Comparison of ENCODE assay signal across 20 cellular contexts in the genomic region with DNA sequence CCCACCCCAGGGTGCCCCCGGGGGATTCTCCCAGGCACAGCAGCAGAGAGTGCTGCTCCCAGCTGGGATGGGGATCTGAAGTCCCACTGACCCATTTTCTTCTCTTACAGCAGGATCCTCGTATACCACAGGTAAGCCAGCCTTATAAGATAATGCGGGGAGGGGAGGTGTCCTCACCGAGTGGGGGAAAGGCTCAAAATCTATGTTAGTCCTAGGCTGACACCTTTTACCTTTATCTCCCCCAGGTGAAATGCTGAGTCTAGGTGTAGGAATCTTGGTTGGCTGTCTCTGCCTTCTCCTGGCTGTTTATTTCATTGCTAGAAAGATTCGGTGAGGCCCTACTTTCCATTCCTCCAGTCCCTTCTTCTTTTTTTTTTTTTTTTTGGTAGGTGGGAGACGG. TPM values are rescaled to one million over a fixed set of nuclear protein-coding genes. Genes with fewer than 3 reads are reported as not detected.
DNase-seq lines count a peak whose midpoint lies in the region; ATAC-seq, FAIRE-seq and TF ChIP-seq lines count a peak whose summit lies in the region.
"Had no signal": no experiment of that assay in that cellular context is flagged by ENCODE, and none has a peak within 500 bp of the region (broad histone marks: within the 10 kb centered on the region; RNA-seq: fewer than 3 reads in every experiment).

No MANE protein-coding gene starts in this region.

- RAD21 ChIA-PET in GM12878 (lab: Charles Lee; ENCODE audit: unreplicated experiment), result interaction anchor here (0.9 to 1.1 kb wide), 2 partner anchors 11 to 18 kb away, joined by 3 read pairs; no protein-coding TSS in a partner anchor

- no peak overlapping the region for H2AFZ ChIP-seq in GM12878 (ENCODE audit: control insufficient read depth, low read depth, low read length)
- H2AFZ ChIP-seq in keratinocyte (ENCODE audit: control insufficient read depth, low read length), result no peak overlapping the region

- ATAC-seq in GM12878 (no peak), GM18909 (IDR thresholded peaks at IDR 0.05; ENCODE audit: poor library complexity, unreplicated experiment) (no peak)

- SMC1A ChIA-PET in GM12878 (lab: Charles Lee; ENCODE audit: uncharacterized antibody, unreplicated experiment), result no interaction called here

- H3K4me2 ChIP-seq in GM12878 (ENCODE audit: control insufficient read depth, insufficient read depth) (no peak overlapping the region), keratinocyte (ENCODE audit: control insufficient read depth, extremely low read depth, insufficient read depth, low read depth, low read length) (no peak overlapping the region)

- BruUV-seq in MCF 10A (replicated peaks; lab: Mats Ljungman, UMichigan), result no TSS peak
- no TSS peak for BruUV-seq in GM12878 (replicated peaks; lab: Mats Ljungman, UMichigan)

- H3K4me3 ChIP-seq in breast epithelium, result no peak overlapping the region
- H3K4me3 ChIP-seq in GM12878, result no peak overlapping the region
- no peak overlapping the region for H3K4me3 ChIP-seq in keratinocyte (ENCODE audit: control insufficient read depth in 2 of 3, extremely low read depth in 1 of 3, insufficient read depth in 2 of 3, low read depth in 1 of 3, low read length in 3 of 3)

- no peaks in the 10 kb centered on the region for H3K9me3 ChIP-seq in breast epithelium
- H3K9me3 ChIP-seq in GM12878 (replicated peaks; ENCODE audit: control insufficient read depth, insufficient read depth, low read length), result no peaks in the 10 kb centered on the region
- no peaks in the 10 kb centered on the region for H3K9me3 ChIP-seq in keratinocyte (ENCODE audit: control insufficient read depth, low read depth, low read length)
- H3K9me3 ChIP-seq: BE2C had no signal

- H3K4me1 ChIP-seq in breast epithelium (peaks cover 10 to 12% of the 10 kb centered on the region in 2 donors), GM12878 (ENCODE audit: control insufficient read depth, insufficient read depth, low read length) (no peaks in the 10 kb centered on the region; the same call in 1 of the 2 replicates), keratinocyte (ENCODE audit: control insufficient read depth, extremely low read depth, insufficient read depth, low read length) (peaks cover 49% of the 10 kb centered on the region)
- H3K4me1 ChIP-seq: BE2C had no signal

- TF ChIP-seq EP300 in GM12878 (IDR thresholded peaks at IDR 0.05; ENCODE audit: borderline replicate concordance in 1 of 2, control insufficient read depth in 1 of 2, low read depth in 2 of 2, low read length in 2 of 2), result no peak

- H3K4me3 Mint-ChIP-seq in MCF 10A (ENCODE audit: unreplicated experiment), result no peak overlapping the region

- TF ChIP-seq CTCF in MCF 10A (IDR thresholded peaks at IDR 0.05; ENCODE audit: unreplicated experiment), result no peak
- no peak for TF ChIP-seq CTCF in breast epithelium (IDR thresholded peaks at IDR 0.05)
- TF ChIP-seq CTCF in GM12878 (IDR thresholded peaks at IDR 0.05 in 2 of 3, conservative IDR thresholded peaks at IDR 0.05 in 1 of 3; ENCODE audit: control insufficient read depth in 2 of 3, extremely low read depth in 1 of 3, insufficient read depth in 1 of 3, low read depth in 3 of 3, low read length in 3 of 3), result no peak
- TF ChIP-seq CTCF in keratinocyte (optimal IDR thresholded peaks at IDR 0.05 in 1 of 3, IDR thresholded peaks at IDR 0.05 in 1 of 3, conservative IDR thresholded peaks at IDR 0.05 in 1 of 3; ENCODE audit: extremely low read depth in 1 of 3, insufficient read depth in 2 of 3, low read length in 3 of 3), result no peak

- H3K79me2 ChIP-seq in GM12878 (ENCODE audit: control insufficient read depth, insufficient read depth, low read length) (peaks cover 22% of the 10 kb centered on the region), keratinocyte (ENCODE audit: control insufficient read depth, insufficient read depth, low read length) (peaks cover 25% of the 10 kb centered on the region)

- H3K27me3 Mint-ChIP-seq in MCF 10A (ENCODE audit: insufficient read depth, unreplicated experiment), result no peaks in the 10 kb centered on the region

- H4K20me1 ChIP-seq in GM12878 (ENCODE audit: control insufficient read depth, insufficient read depth) (no peaks in the 10 kb centered on the region), keratinocyte (ENCODE audit: control insufficient read depth, extremely low read depth, insufficient read depth, low read length) (no peaks in the 10 kb centered on the region)

- H3K9ac ChIP-seq in GM12878 (ENCODE audit: control insufficient read depth, insufficient read depth, low read length) (no peak overlapping the region), keratinocyte (ENCODE audit: control insufficient read depth, extremely low read depth, insufficient read depth, low read length) (peak overlapping the region; percentile 17)

- no peak for TF ChIP-seq RAD21 in GM12878 (IDR thresholded peaks at IDR 0.05; ENCODE audit: insufficient read depth, low read depth, low read length)

- peak overlapping the region; percentile 11 for H3K27ac Mint-ChIP-seq in MCF 10A (ENCODE audit: low read depth, unreplicated experiment)

- DNase-seq in MCF 10A (ENCODE audit: unreplicated experiment) (no peak), breast epithelium (ENCODE audit: low spot score in 2 of 2) (no peak), GM12878 (ENCODE audit: low read depth, low spot score) (no peak), keratinocyte (ENCODE audit: low read depth, low spot score) (no peak), HuH-7.5 (ENCODE audit: low spot score) (no peak), NCI-H1930 (lab: John Stamatoyannopoulos, UW) (no peak), NCI-H1436 (lab: John Stamatoyannopoulos, UW) (no peak)
- DNase-seq: BE2C; EL; NCI-H1092; NCI-H146; NCI-H2029 treated with DMSO at 0.1 percent for 48 hours; NCI-H226; NCI-H510A treated with DMSO at 0.1 percent for 48 hours; NCI-H774; NK-92 treated with Interleukin-12 subunit alpha and Interleukin-12 subunit beta, amount 100 ng/mL, for 24 hours; SHP77 had no signal

- peaks cover 50% of the 10 kb centered on the region for H3K4me1 Mint-ChIP-seq in MCF 10A (ENCODE audit: insufficient read depth, unreplicated experiment)

- intact Hi-C loops in MCF 10A (cut with micrococcal nuclease) (no loop called here), breast epithelium (cut with DNase I; ENCODE audit: low total_unique reads) (no loop called here), GM12878 (cut with micrococcal nuclease; ENCODE audit: unreplicated experiment) (no loop called here)

- H3K9me3 Mint-ChIP-seq in MCF 10A (ENCODE audit: unreplicated experiment), result no peaks in the 10 kb centered on the region

- POLR2A ChIA-PET in MCF 10A (lab: Yijun Ruan, JAX), result interaction anchor here (0.7 to 11.7 kb wide), 5 partner anchors 9 to 106 kb away, joined by 3 to 239 read pairs (median 6); partner anchors contain the start of genes C1orf54 and CIART
- POLR2A ChIA-PET in GM12878 (lab: Charles Lee), result interaction anchor here (1.6 kb wide), 1 partner anchor 8 kb away, joined by 4 read pairs; no protein-coding TSS in a partner anchor

- dilution Hi-C loops in keratinocyte (cut with MboI; ENCODE audit: extremely low pct_ligation_motif_present, low sequenced_read_pairs), result no loop called here

- no peak overlapping the region for H3K27ac ChIP-seq in breast epithelium
- no peak overlapping the region for H3K27ac ChIP-seq in GM12878 (ENCODE audit: control insufficient read depth, insufficient read depth)
- H3K27ac ChIP-seq in keratinocyte (ENCODE audit: control insufficient read depth, insufficient read depth, low read length), result peak overlapping the region; percentile 63

- CTCF ChIA-PET in MCF 10A (lab: Yijun Ruan, JAX) (interaction anchor here (12.7 kb wide), 1 partner anchor 16 kb away, joined by 215 read pairs; the partner anchor contains the start of gene CIART), GM12878 (lab: Yijun Ruan, JAX) (interaction anchor here (0.5 to 5.8 kb wide), 2 partner anchors 17 to 129 kb away, joined by 3 to 27 read pairs; partner anchors contain the start of gene CIART)

- H3K36me3 ChIP-seq in breast epithelium, result peaks cover 11% of the 10 kb centered on the region
- peaks cover 4 to 19% of the 10 kb centered on the region in 2 experiments for H3K36me3 ChIP-seq in GM12878 (ENCODE audit: control insufficient read depth in 2 of 2, insufficient read depth in 2 of 2, low read length in 1 of 2)
- peaks cover 16 to 29% of the 10 kb centered on the region in 2 experiments for H3K36me3 ChIP-seq in keratinocyte (ENCODE audit: control insufficient read depth in 2 of 2, extremely low read depth in 1 of 2, insufficient read depth in 2 of 2, low read length in 2 of 2)

- no peaks in the 10 kb centered on the region for H3K27me3 ChIP-seq in breast epithelium
- H3K27me3 ChIP-seq in GM12878 (replicated peaks in 1 of 2; ENCODE audit: control insufficient read depth in 2 of 2, insufficient read depth in 2 of 2, low read length in 1 of 2), result no peaks in the 10 kb centered on the region; a peak in 1 of 4 replicates
- H3K27me3 ChIP-seq in keratinocyte (ENCODE audit: control insufficient read depth, extremely low read depth, insufficient read depth, low read length), result no peaks in the 10 kb centered on the region
- H3K27me3 ChIP-seq: BE2C had no signal

- H3K9me1 ChIP-seq in keratinocyte (ENCODE audit: control insufficient read depth, extremely low read depth, insufficient read depth, low read length), result peaks cover 2% of the 10 kb centered on the region

- in situ Hi-C loops in GM12878 (cut with MboI), result no loop called here

- peaks cover 33% of the 10 kb centered on the region for H3K36me3 Mint-ChIP-seq in MCF 10A (ENCODE audit: insufficient read depth, unreplicated experiment)

- 90% methylated on average over 5 of the region's 6 CpGs for WGBS in GM12878 (ENCODE audit: insufficient coverage, insufficient replicate concordance, low lambda C conversion rate, missing lambda C conversion rate)

- no peak for TF ChIP-seq POLR2A in breast epithelium (IDR thresholded peaks at IDR 0.05)
- 0 out of 2 replicates have a peak, but pooled peaks have one; percentile 13 for TF ChIP-seq POLR2A in GM12878 (IDR thresholded peaks at IDR 0.05; ENCODE audit: low read depth, low read length)

- FAIRE-seq in GM12878 (lab: Jason Lieb, UNC), result no peak
- no peak for FAIRE-seq in keratinocyte (lab: Jason Lieb, UNC)
- FAIRE-seq: H54 had no signal

RNA-seq across cellular contexts. Expression of gene APH1A, which starts 5.3 kb away (rescaled TPM):
- total RNA-seq in MCF 10A (2022), result 123 and 154 TPM in 2 replicates
- 100 to 1,000 TPM in 2 of 3 donors, 10 to 100 TPM in 1; 86.9 to 138 (median 104) TPM for total RNA-seq in breast epithelium
- 83.3 and 89.3 TPM in 2 replicates for total RNA-seq in GM12878 (2013; cell fraction: nucleolus; rRNA removed)
- 93.7 and 95.7 TPM in 2 replicates for total RNA-seq in GM12878 (2014; rRNA removed)
- 79.4 and 79.7 TPM in 2 replicates for total RNA-seq in GM12878 (2014; rRNA removed; fragmentation: Illumina TruSeq; extraction: Trizol)
- 130 TPM in 2 replicates for total RNA-seq in GM12878 (2021)
- 60.5 TPM for polyA plus RNA-seq in GM12878 (2011; ENCODE audit: low read depth)
- 95.5 and 116 TPM in 2 replicates for polyA plus RNA-seq in GM12878 (2011; rRNA removed)
- polyA plus RNA-seq in GM12878 (2011; cell fraction: cytosol; rRNA removed), result 135 and 141 TPM in 2 replicates
- polyA plus RNA-seq in GM12878 (2011; cell fraction: nucleus; rRNA removed), result 84.7 and 101 TPM in 2 replicates
- 92.8 and 97.7 TPM in 2 replicates for polyA plus RNA-seq in GM12878 (2012)
- 83.0 and 106 TPM in 2 replicates for polyA plus RNA-seq in GM12878 (2014; fragmentation: Illumina TruSeq; extraction: Trizol)
- 10 to 100 TPM in 1 of 2 experiments, 1 to 10 TPM in 1; 6.7 to 13.5 TPM for polyA plus RNA-seq in GM12878 (2014; fragmentation: Nextera tagmentation; extraction: Ambion mirVana)
- 123 and 124 TPM in 2 replicates for polyA plus RNA-seq in GM12878 (2014; rRNA removed)
- polyA plus RNA-seq in GM12878 (2016; fragmentation: Nextera tagmentation; extraction: Ambion mirVana), result 10 to 100 TPM; 37.0 to 40.3 TPM
- polyA minus RNA-seq in GM12878 (2011; rRNA and poly(A)+ RNA removed), result 136 and 150 TPM in 2 replicates
- 34.7 and 35.0 TPM in 2 replicates for polyA minus RNA-seq in GM12878 (2011; cell fraction: cytosol; rRNA and poly(A)+ RNA removed)
- 72.4 and 90.9 TPM in 2 replicates for polyA minus RNA-seq in GM12878 (2011; cell fraction: nucleus; rRNA and poly(A)+ RNA removed)
- polyA plus RNA-seq in keratinocyte, result 149 to 174 TPM (median 151 TPM) in 3 replicates
- polyA plus RNA-seq in keratinocyte (2011; ENCODE audit: low read depth), result 20.1 TPM
- polyA plus RNA-seq in keratinocyte (2011; cell fraction: cytosol; rRNA removed), result 144 and 146 TPM in 2 replicates
- polyA plus RNA-seq in keratinocyte (2011; cell fraction: nucleus; rRNA removed), result 125 and 141 TPM in 2 replicates
- 101 and 107 TPM in 2 replicates for polyA plus RNA-seq in keratinocyte (2012; ENCODE audit: low replicate concordance)
- polyA minus RNA-seq in keratinocyte, result 155 to 195 TPM (median 163 TPM) in 3 replicates
- 147 TPM for polyA minus RNA-seq in keratinocyte (2011; cell fraction: cytosol; rRNA and poly(A)+ RNA removed)
- 44.3 and 54.5 TPM in 2 replicates for polyA minus RNA-seq in keratinocyte (2011; cell fraction: nucleus; rRNA and poly(A)+ RNA removed)

RNA-seq across cellular contexts. Expression of gene CA14, which starts 6.0 kb away (rescaled TPM):
- total RNA-seq in MCF 10A (2022) (0.26 TPM in 1 of 2 replicates, not detected in the other), breast epithelium (not detected), GM12878 (2014; rRNA removed) (not detected in 2 replicates), GM12878 (2014; rRNA removed; fragmentation: Illumina TruSeq; extraction: Trizol) (not detected in 2 replicates), GM12878 (2021) (not detected in 2 replicates)
- total RNA-seq in GM12878 (2013; cell fraction: nucleolus; rRNA removed), result not detected in 2 replicates
- polyA plus RNA-seq in GM12878 (2011; ENCODE audit: low read depth), result 0.28 TPM
- polyA plus RNA-seq in GM12878 (2011; rRNA removed) (not detected in 2 replicates), GM12878 (2014; fragmentation: Illumina TruSeq; extraction: Trizol) (not detected in 2 replicates), GM12878 (2014; fragmentation: Nextera tagmentation; extraction: Ambion mirVana) (under 1 TPM; 0.11 to 0.26 TPM), GM12878 (2014; rRNA removed) (not detected in 2 replicates), GM12878 (2016; fragmentation: Nextera tagmentation; extraction: Ambion mirVana) (under 1 TPM; 0.32 to 0.35 TPM), keratinocyte (0.24 to 0.59 TPM (median 0.28 TPM) in 3 replicates)
- not detected in 2 replicates for polyA plus RNA-seq in GM12878 (2011; cell fraction: cytosol; rRNA removed)
- polyA plus RNA-seq in GM12878 (2011; cell fraction: nucleus; rRNA removed), result not detected in 2 replicates
- 0.29 and 0.69 TPM in 2 replicates for polyA plus RNA-seq in GM12878 (2012)
- polyA minus RNA-seq in GM12878 (2011; rRNA and poly(A)+ RNA removed), result not detected in 2 replicates
- not detected in 2 replicates for polyA minus RNA-seq in GM12878 (2011; cell fraction: cytosol; rRNA and poly(A)+ RNA removed)
- polyA minus RNA-seq in GM12878 (2011; cell fraction: nucleus; rRNA and poly(A)+ RNA removed), result not detected in 2 replicates
- polyA plus RNA-seq in keratinocyte (2011; ENCODE audit: low read depth), result not detected
- 0.52 and 0.55 TPM in 2 replicates for polyA plus RNA-seq in keratinocyte (2011; cell fraction: cytosol; rRNA removed)
- 0.15 and 0.16 TPM in 2 replicates for polyA plus RNA-seq in keratinocyte (2011; cell fraction: nucleus; rRNA removed)
- 0.54 and 0.71 TPM in 2 replicates for polyA plus RNA-seq in keratinocyte (2012; ENCODE audit: low replicate concordance)
- polyA minus RNA-seq in keratinocyte, result 0.16 to 0.64 TPM in 2 of 3 replicates, not detected in the other
- not detected for polyA minus RNA-seq in keratinocyte (2011; cell fraction: cytosol; rRNA and poly(A)+ RNA removed)
- polyA minus RNA-seq in keratinocyte (2011; cell fraction: nucleus; rRNA and poly(A)+ RNA removed), result not detected in 2 replicates
- total RNA-seq: A172 had no signal

RNA-seq across cellular contexts. Expression of gene C1orf54, which starts 9.0 kb away (rescaled TPM):
- total RNA-seq in MCF 10A (2022), result 1.8 and 2.3 TPM in 2 replicates
- 10 to 100 TPM in 2 of 3 donors, 1 to 10 TPM in 1; 9.4 to 24.3 (median 13.6) TPM for total RNA-seq in breast epithelium
- 1.5 and 2.6 TPM in 2 replicates for total RNA-seq in GM12878 (2013; cell fraction: nucleolus; rRNA removed)
- 19.8 and 24.6 TPM in 2 replicates for total RNA-seq in GM12878 (2014; rRNA removed)
- total RNA-seq in GM12878 (2014; rRNA removed; fragmentation: Illumina TruSeq; extraction: Trizol), result 24.0 and 24.6 TPM in 2 replicates
- 13.5 and 16.7 TPM in 2 replicates for total RNA-seq in GM12878 (2021)
- 58.2 TPM for polyA plus RNA-seq in GM12878 (2011; ENCODE audit: low read depth)
- 3.0 and 3.1 TPM in 2 replicates for polyA plus RNA-seq in GM12878 (2011; rRNA removed)
- polyA plus RNA-seq in GM12878 (2011; cell fraction: cytosol; rRNA removed), result 1.8 and 2.5 TPM in 2 replicates
- polyA plus RNA-seq in GM12878 (2011; cell fraction: nucleus; rRNA removed), result 2.3 and 2.5 TPM in 2 replicates
- 16.8 and 23.1 TPM in 2 replicates for polyA plus RNA-seq in GM12878 (2012)
- 22.8 and 31.8 TPM in 2 replicates for polyA plus RNA-seq in GM12878 (2014; fragmentation: Illumina TruSeq; extraction: Trizol)
- polyA plus RNA-seq in GM12878 (2014; fragmentation: Nextera tagmentation; extraction: Ambion mirVana), result 10 to 100 TPM; 80.3 to 87.7 TPM
- polyA plus RNA-seq in GM12878 (2014; rRNA removed), result 21.4 and 28.4 TPM in 2 replicates
- 10 to 100 TPM; 32.7 to 33.0 TPM for polyA plus RNA-seq in GM12878 (2016; fragmentation: Nextera tagmentation; extraction: Ambion mirVana)
- polyA minus RNA-seq in GM12878 (2011; rRNA and poly(A)+ RNA removed), result 0.82 TPM in 1 of 2 replicates, not detected in the other
- polyA minus RNA-seq in GM12878 (2011; cell fraction: cytosol; rRNA and poly(A)+ RNA removed), result not detected in 2 replicates
- polyA minus RNA-seq in GM12878 (2011; cell fraction: nucleus; rRNA and poly(A)+ RNA removed), result 0.36 and 1.1 TPM in 2 replicates
- 0.94 to 2.0 TPM (median 1.4 TPM) in 3 replicates for polyA plus RNA-seq in keratinocyte
- polyA plus RNA-seq in keratinocyte (2011; ENCODE audit: low read depth), result 13.5 TPM
- polyA plus RNA-seq in keratinocyte (2011; cell fraction: cytosol; rRNA removed), result 1.1 and 1.4 TPM in 2 replicates
- polyA plus RNA-seq in keratinocyte (2011; cell fraction: nucleus; rRNA removed), result 3.9 and 6.3 TPM in 2 replicates
- polyA plus RNA-seq in keratinocyte (2012; ENCODE audit: low replicate concordance), result 1.3 and 7.0 TPM in 2 replicates
- polyA minus RNA-seq in keratinocyte, result 0.99 to 1.9 TPM in 2 of 3 replicates, not detected in the other
- polyA minus RNA-seq in keratinocyte (2011; cell fraction: cytosol; rRNA and poly(A)+ RNA removed), result not detected
- polyA minus RNA-seq in keratinocyte (2011; cell fraction: nucleus; rRNA and poly(A)+ RNA removed), result 0.74 and 1.3 TPM in 2 replicates
- total RNA-seq: A172 had no signal

RNA-seq across cellular contexts. Expression of gene CIART, which starts 18.8 kb away (rescaled TPM):
- total RNA-seq in MCF 10A (2022) (5.0 and 5.2 TPM in 2 replicates), breast epithelium (1 to 10 TPM; 2.6 to 7.4 (median 4.3) TPM), GM12878 (2014; rRNA removed) (0.68 and 0.76 TPM in 2 replicates), GM12878 (2014; rRNA removed; fragmentation: Illumina TruSeq; extraction: Trizol) (0.60 and 0.76 TPM in 2 replicates), GM12878 (2021) (0.54 and 1.4 TPM in 2 replicates)
- total RNA-seq in GM12878 (2013; cell fraction: nucleolus; rRNA removed), result 0.88 and 2.2 TPM in 2 replicates
- polyA plus RNA-seq in GM12878 (2011; ENCODE audit: low read depth), result 1.6 TPM
- polyA plus RNA-seq in GM12878 (2011; rRNA removed) (0.61 and 1.4 TPM in 2 replicates), GM12878 (2014; fragmentation: Illumina TruSeq; extraction: Trizol) (1.0 and 2.0 TPM in 2 replicates), GM12878 (2014; fragmentation: Nextera tagmentation; extraction: Ambion mirVana) (under 1 TPM; 0.61 to 0.62 TPM), GM12878 (2014; rRNA removed) (1.2 and 1.3 TPM in 2 replicates), GM12878 (2016; fragmentation: Nextera tagmentation; extraction: Ambion mirVana) (under 1 TPM; 0.44 to 0.66 TPM), keratinocyte (14.5 to 15.6 TPM (median 15.0 TPM) in 3 replicates)
- polyA plus RNA-seq in GM12878 (2011; cell fraction: cytosol; rRNA removed), result 0.96 and 1.1 TPM in 2 replicates
- 2.1 and 4.0 TPM in 2 replicates for polyA plus RNA-seq in GM12878 (2011; cell fraction: nucleus; rRNA removed)
- 1.5 and 2.5 TPM in 2 replicates for polyA plus RNA-seq in GM12878 (2012)
- 0.93 and 1.1 TPM in 2 replicates for polyA minus RNA-seq in GM12878 (2011; rRNA and poly(A)+ RNA removed)
- polyA minus RNA-seq in GM12878 (2011; cell fraction: cytosol; rRNA and poly(A)+ RNA removed), result not detected in 2 replicates
- 0.60 TPM in 1 of 2 replicates, not detected in the other for polyA minus RNA-seq in GM12878 (2011; cell fraction: nucleus; rRNA and poly(A)+ RNA removed)
- 27.9 TPM for polyA plus RNA-seq in keratinocyte (2011; ENCODE audit: low read depth)
- 8.9 and 10.7 TPM in 2 replicates for polyA plus RNA-seq in keratinocyte (2011; cell fraction: cytosol; rRNA removed)
- polyA plus RNA-seq in keratinocyte (2011; cell fraction: nucleus; rRNA removed), result 26.5 and 29.7 TPM in 2 replicates
- polyA plus RNA-seq in keratinocyte (2012; ENCODE audit: low replicate concordance), result 7.3 and 35.5 TPM in 2 replicates
- 11.9 to 18.1 TPM (median 16.5 TPM) in 3 replicates for polyA minus RNA-seq in keratinocyte
- polyA minus RNA-seq in keratinocyte (2011; cell fraction: cytosol; rRNA and poly(A)+ RNA removed), result 5.2 TPM
- 4.9 and 6.9 TPM in 2 replicates for polyA minus RNA-seq in keratinocyte (2011; cell fraction: nucleus; rRNA and poly(A)+ RNA removed)

RNA-seq across cellular contexts. Expression of gene ANP32E, which starts 27.6 kb away (rescaled TPM):
- total RNA-seq in MCF 10A (2022), result 56.5 and 67.3 TPM in 2 replicates
- total RNA-seq in breast epithelium, result 10 to 100 TPM; 16.5 to 21.6 (median 18.6) TPM
- total RNA-seq in GM12878 (2013; cell fraction: nucleolus; rRNA removed), result 14.2 and 14.8 TPM in 2 replicates
- total RNA-seq in GM12878 (2014; rRNA removed), result 59.2 and 73.2 TPM in 2 replicates
- total RNA-seq in GM12878 (2014; rRNA removed; fragmentation: Illumina TruSeq; extraction: Trizol), result 106 and 111 TPM in 2 replicates
- 92.8 and 98.6 TPM in 2 replicates for total RNA-seq in GM12878 (2021)
- 36.7 TPM for polyA plus RNA-seq in GM12878 (2011; ENCODE audit: low read depth)
- 67.6 and 129 TPM in 2 replicates for polyA plus RNA-seq in GM12878 (2011; rRNA removed)
- 13.3 and 15.5 TPM in 2 replicates for polyA plus RNA-seq in GM12878 (2011; cell fraction: cytosol; rRNA removed)
- 7.3 and 13.6 TPM in 2 replicates for polyA plus RNA-seq in GM12878 (2011; cell fraction: nucleus; rRNA removed)
- 74.4 and 94.2 TPM in 2 replicates for polyA plus RNA-seq in GM12878 (2012)
- 137 and 179 TPM in 2 replicates for polyA plus RNA-seq in GM12878 (2014; fragmentation: Illumina TruSeq; extraction: Trizol)
- polyA plus RNA-seq in GM12878 (2014; fragmentation: Nextera tagmentation; extraction: Ambion mirVana), result 100 to 1,000 TPM; 142 to 250 TPM
- 66.3 and 73.2 TPM in 2 replicates for polyA plus RNA-seq in GM12878 (2014; rRNA removed)
- 100 to 1,000 TPM; 240 to 243 TPM for polyA plus RNA-seq in GM12878 (2016; fragmentation: Nextera tagmentation; extraction: Ambion mirVana)
- 26.5 and 33.6 TPM in 2 replicates for polyA minus RNA-seq in GM12878 (2011; rRNA and poly(A)+ RNA removed)
- polyA minus RNA-seq in GM12878 (2011; cell fraction: cytosol; rRNA and poly(A)+ RNA removed), result 25.5 and 28.5 TPM in 2 replicates
- polyA minus RNA-seq in GM12878 (2011; cell fraction: nucleus; rRNA and poly(A)+ RNA removed), result 7.5 and 14.4 TPM in 2 replicates
- 6.1 to 18.9 TPM (median 9.2 TPM) in 3 replicates for polyA plus RNA-seq in keratinocyte
- 30.5 TPM for polyA plus RNA-seq in keratinocyte (2011; ENCODE audit: low read depth)
- polyA plus RNA-seq in keratinocyte (2011; cell fraction: cytosol; rRNA removed), result 6.5 and 10.5 TPM in 2 replicates
- polyA plus RNA-seq in keratinocyte (2011; cell fraction: nucleus; rRNA removed), result 4.3 and 8.0 TPM in 2 replicates
- 9.5 and 31.9 TPM in 2 replicates for polyA plus RNA-seq in keratinocyte (2012; ENCODE audit: low replicate concordance)
- polyA minus RNA-seq in keratinocyte, result 3.0 to 7.8 TPM (median 5.6 TPM) in 3 replicates
- 5.8 TPM for polyA minus RNA-seq in keratinocyte (2011; cell fraction: cytosol; rRNA and poly(A)+ RNA removed)
- polyA minus RNA-seq in keratinocyte (2011; cell fraction: nucleus; rRNA and poly(A)+ RNA removed), result 2.5 and 5.0 TPM in 2 replicates
